ENCODE assay signal across 20 cellular contexts in genomic region chr1:30950053-30950452, GRCh38. TPM values are rescaled to one million over a fixed set of nuclear protein-coding genes. Genes with fewer than 3 reads are reported as not detected.
DNase-seq lines count a peak whose midpoint lies in the region; ATAC-seq and TF ChIP-seq lines count a peak whose summit lies in the region.
"Had no signal": no experiment of that assay in that cellular context is flagged by ENCODE, and none has a peak within 500 bp of the region (broad histone marks: within the 10 kb centered on the region; RNA-seq: fewer than 3 reads in every experiment).

No MANE protein-coding gene starts in this region.

- H3K4me1 Mint-ChIP-seq in activated CD4-positive, alpha-beta T cell treated with anti-CD3 and anti-CD28 coated beads for 36 hours = peaks cover 21% of the 10 kb centered on the region

- peaks cover 66% of the 10 kb centered on the region for H3K36me3 Mint-ChIP-seq in activated CD4-positive, alpha-beta T cell treated with anti-CD3 and anti-CD28 coated beads for 36 hours (ENCODE audit: low read depth)

- intact Hi-C loops in activated CD4-positive, alpha-beta T cell treated with anti-CD3 and anti-CD28 coated beads for 36 hours (cut with DNase I, micrococcal nuclease) = no loop called here
- intact Hi-C loops in gastrocnemius medialis (cut with DNase I; ENCODE audit: low total_unique reads) = no loop called here

- no peak for DNase-seq in activated CD4-positive, alpha-beta T cell treated with anti-CD3 and anti-CD28 coated beads for 36 hours
- DNase-seq in activated CD4-positive, alpha-beta T cell treated with anti-CD3 and anti-CD28 coated beads for 48 hours = no peak
- DNase-seq in DMS79 treated with DMSO at 0.1 percent for 48 hours (lab: John Stamatoyannopoulos, UW) (peak; percentile 91), NCI-H2227 (lab: John Stamatoyannopoulos, UW; ENCODE audit: unreplicated experiment) (peak; percentile 54), gastrocnemius medialis (no peak), dedifferentiated amniotic fluid mesenchymal stem cell (ENCODE audit: extremely low spot score) (no peak)
- DNase-seq: 8988T, DND-41, H7, KBM-7, MM.1S, NCI-H1048, NCI-H187, Peyer's patch had no signal

- no peaks in the 10 kb centered on the region for H3K27me3 Mint-ChIP-seq in activated CD4-positive, alpha-beta T cell treated with anti-CD3 and anti-CD28 coated beads for 36 hours

- CTCF ChIA-PET in activated CD4-positive, alpha-beta T cell treated with anti-CD3 and anti-CD28 coated beads for 36 hours (lab: Charles Lee) = no interaction called here

- no peak for TF ChIP-seq POLR2A in gastrocnemius medialis (IDR thresholded peaks at IDR 0.05)

- no peak overlapping the region for H3K4me3 Mint-ChIP-seq in activated CD4-positive, alpha-beta T cell treated with anti-CD3 and anti-CD28 coated beads for 36 hours

- no peaks in the 10 kb centered on the region for H3K9me3 Mint-ChIP-seq in activated CD4-positive, alpha-beta T cell treated with anti-CD3 and anti-CD28 coated beads for 36 hours (ENCODE audit: low read depth)

- H3K9ac ChIP-seq in endocrine pancreas (ENCODE audit: control insufficient read depth, insufficient read depth, low read length) = no peak overlapping the region

- H3K9me3 ChIP-seq in endocrine pancreas (ENCODE audit: control insufficient read depth, low read length) (no peaks in the 10 kb centered on the region), gastrocnemius medialis (no peaks in the 10 kb centered on the region)
- H3K9me3 ChIP-seq: Peyer's patch had no signal

- H3K4me1 ChIP-seq in endocrine pancreas (ENCODE audit: control insufficient read depth, insufficient read depth, low read length) = peaks cover 11% of the 10 kb centered on the region
- H3K4me1 ChIP-seq in gastrocnemius medialis = no peaks in the 10 kb centered on the region
- H3K4me1 ChIP-seq: Peyer's patch had no signal

- in situ Hi-C loops in gastrocnemius medialis (cut with MboI; ENCODE audit: low sequenced_read_pairs in 4 of 4) = no loop called here

- no peaks in the 10 kb centered on the region for H3K27me3 ChIP-seq in endocrine pancreas (ENCODE audit: control insufficient read depth, insufficient read depth, low read length)
- no peaks in the 10 kb centered on the region for H3K27me3 ChIP-seq in gastrocnemius medialis
- H3K27me3 ChIP-seq: Peyer's patch had no signal

- ATAC-seq in activated CD4-positive, alpha-beta T cell treated with anti-CD3 and anti-CD28 coated beads for 36 hours = no peak
- ATAC-seq in gastrocnemius medialis (no peak), HG03439 (IDR thresholded peaks at IDR 0.05; ENCODE audit: unreplicated experiment) (no peak)

- H3K4me3 ChIP-seq in endocrine pancreas (ENCODE audit: control insufficient read depth, insufficient read depth, low read length) (peak overlapping the region; percentile 45), gastrocnemius medialis (no peak overlapping the region)
- H3K4me3 ChIP-seq: GM12878, Peyer's patch had no signal

- TF ChIP-seq CTCF in gastrocnemius medialis (IDR thresholded peaks at IDR 0.05 in 4 of 5, conservative IDR thresholded peaks at IDR 0.05 in 1 of 5) = no peak

- POLR2A ChIA-PET in activated CD4-positive, alpha-beta T cell treated with anti-CD3 and anti-CD28 coated beads for 36 hours (lab: Charles Lee) = interaction anchor here (0.6 kb wide), 1 partner anchor 72 kb away, joined by 3 read pairs; no protein-coding TSS in a partner anchor

- peak overlapping the region; percentile 60 for H3K27ac Mint-ChIP-seq in activated CD4-positive, alpha-beta T cell treated with anti-CD3 and anti-CD28 coated beads for 36 hours

- H3K27ac ChIP-seq in gastrocnemius medialis = no peak overlapping the region
- H3K27ac ChIP-seq: C4-2B, HL-60, Peyer's patch had no signal

- H3K36me3 ChIP-seq in endocrine pancreas (ENCODE audit: control insufficient read depth, insufficient read depth, low read length) (peaks cover 14% of the 10 kb centered on the region), gastrocnemius medialis (peaks cover 4 to 81% of the 10 kb centered on the region in 2 donors)

RNA-seq across cellular contexts. Expression of gene SDC3, which starts 41.5 kb away (rescaled TPM):
- total RNA-seq in activated CD4-positive, alpha-beta T cell treated with anti-CD3 and anti-CD28 coated beads for 36 hours = under 1 TPM; 0.18 to 0.37 TPM
- 1 to 10 TPM; 2.7 to 5.6 (median 3.0) TPM for total RNA-seq in gastrocnemius medialis
- total RNA-seq: OCI-LY7 had no signal

Comparison
In these comparisons a context has a peak if more than half of its experiments do, and no peak if none do; other contexts are left out.
1. DNase-seq: peak in DMS79 treated with DMSO at 0.1 percent for 48 hours (single experiment) and NCI-H2227 (single experiment); none in activated CD4-positive, alpha-beta T cell treated with anti-CD3 and anti-CD28 coated beads for 36 hours (single experiment), activated CD4-positive, alpha-beta T cell treated with anti-CD3 and anti-CD28 coated beads for 48 hours (single experiment), gastrocnemius medialis (0 of 2) and dedifferentiated amniotic fluid mesenchymal stem cell (single experiment).